1 cellular context compared by ENCODE assay signal in genomic region chr4:8159522-8160232, GRCh38.
TF ChIP-seq lines count a peak whose summit lies in the region.

No MANE protein-coding gene starts in this region.

TF ChIP-seq in K562, 482 proteins besides CTCF, POLR2A, EP300 and RAD21 (continued from another document):
- TF ChIP-seq MAX (CRISPR knock-in tag; IDR thresholded peaks at IDR 0.05) (no peak), NFIX (CRISPR knock-in tag; IDR thresholded peaks at IDR 0.05; ENCODE audit: low read depth) (no peak)
TF ChIP-seq in K562: peak in this region for 0.
